Comparison of ENCODE assay signal across 26 cellular contexts in the genomic region with DNA sequence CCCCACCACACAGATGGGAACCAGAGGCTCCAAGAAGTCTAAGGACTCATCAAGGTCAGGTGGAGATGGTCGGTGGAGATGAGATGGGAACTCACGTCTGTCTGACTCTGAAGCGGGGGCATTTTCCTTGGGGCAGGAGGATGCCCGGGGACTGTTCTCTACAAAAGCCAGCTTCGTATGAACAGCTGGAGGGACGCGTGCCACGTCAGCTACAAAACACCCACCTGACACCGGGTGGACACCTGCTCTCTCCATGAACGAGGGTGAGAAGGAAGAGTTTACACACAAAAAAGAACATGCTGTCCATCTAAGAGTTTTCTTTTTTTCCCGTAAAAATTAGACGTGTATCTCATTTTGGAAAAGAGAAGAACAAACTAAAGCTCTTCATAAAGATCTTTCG. TPM values are rescaled to one million over a fixed set of nuclear protein-coding genes. Genes with fewer than 3 reads are reported as not detected.
"Had no signal": no experiment of that assay in that cellular context is flagged by ENCODE, and none has a peak within 500 bp of the region (broad histone marks: within the 10 kb centered on the region; RNA-seq: fewer than 3 reads in every experiment).

No MANE protein-coding gene starts in this region.

- DNase-seq: stimulated activated CD4-positive, alpha-beta T cell treated with anti-CD3 and anti-CD28 coated beads, Interleukin-2, amount 100 ng/mL, for 48 hours; stimulated activated CD4-positive, alpha-beta T cell treated with anti-CD3 and anti-CD28 coated beads, Interleukin-4, amount 100 ng/mL, for 1 hour; stimulated activated CD4-positive, alpha-beta T cell treated with anti-CD3 and anti-CD28 coated beads, Interleukin-4, amount 100 ng/mL, for 24 hours; stimulated activated CD4-positive, alpha-beta T cell treated with anti-CD3 and anti-CD28 coated beads, Interleukin-4, amount 100 ng/mL, for 4 hours; stimulated activated CD8-positive, alpha-beta memory T cell treated with anti-CD3 and anti-CD28 coated beads, Interleukin-4, amount 100 ng/mL, for 48 hours; stimulated activated naive B cell treated with anti-CD40 and anti-IgM and Interleukin-4, amounts not matched to agents 10 μg/mL and 1 μg/mL and 100 μg/mL, for 72 hours; stimulated activated naive CD4-positive, alpha-beta T cell; stimulated activated naive CD4-positive, alpha-beta T cell treated with Interleukin-2 at 50 U/mL for 16 hours; stimulated activated naive CD8-positive, alpha-beta T cell treated with anti-CD3 and anti-CD28 coated beads, Interleukin-15, amount 100 ng/mL, for 72 hours; stimulated activated naive CD8-positive, alpha-beta T cell treated with anti-CD3 and anti-CD28 coated beads, Interleukin-15, Interleukin-2, amounts not matched to agents 100 U/mL and 50 U/mL, for 24 hours; stomach; substantia nigra; testis; thyroid gland; transverse colon; trophoblast cell; upper lobe of left lung; upper lobe of right lung; uterus had no signal

- H3K27ac ChIP-seq: stomach, suprapubic skin, testis, thoracic aorta, thyroid gland, tibial artery, tibial nerve, transverse colon, upper lobe of left lung, upper lobe of right lung, uterus, vagina had no signal

- H3K9me3 ChIP-seq: stomach, suprapubic skin, testis, thoracic aorta, thyroid gland, tibial artery, tibial nerve, transverse colon, upper lobe of left lung, upper lobe of right lung, uterus, vagina had no signal

- H3K4me1 ChIP-seq: stomach, suprapubic skin, testis, thyroid gland, tibial artery, tibial nerve, transverse colon, upper lobe of left lung, upper lobe of right lung, uterus, vagina had no signal

- ATAC-seq: stimulated activated effector memory CD8-positive, alpha-beta T cell treated with anti-CD3 and anti-CD28 coated beads, Interleukin-12 subunit alpha, Interleukin-12 subunit beta, amount 100 ng/mL, for 72 hours; stimulated activated memory B cell treated with anti-CD40 and anti-IgM and Interleukin-4, amounts not matched to agents 10 μg/mL and 1 μg/mL and 100 μg/mL, for 72 hours; stimulated activated naive B cell treated with anti-CD40 and anti-IgM and Interleukin-4, amounts not matched to agents 10 μg/mL and 1 μg/mL and 100 μg/mL, for 72 hours; stimulated activated naive CD8-positive, alpha-beta T cell treated with anti-CD3 and anti-CD28 coated beads, Interleukin-15, amount 100 ng/mL, for 72 hours; stimulated activated naive CD8-positive, alpha-beta T cell treated with anti-CD3 and anti-CD28 coated beads, Interleukin-15, Interleukin-2, amounts not matched to agents 100 U/mL and 50 U/mL, for 24 hours; upper lobe of right lung had no signal

- H3K27me3 ChIP-seq: stomach, suprapubic skin, testis, thyroid gland, tibial artery, tibial nerve, transverse colon, upper lobe of left lung, upper lobe of right lung, uterus, vagina had no signal

- H3K36me3 ChIP-seq: suprapubic skin, transverse colon, uterus, vagina had no signal

- H3K4me3 ChIP-seq: stomach, suprapubic skin, testis, thoracic aorta, thyroid gland, tibial artery, tibial nerve, transverse colon, upper lobe of left lung, upper lobe of right lung, uterus, vagina had no signal

RNA-seq across cellular contexts. Expression of a gene that starts 47.7 kb away (rescaled TPM):
- total RNA-seq: thoracic aorta had no signal
